ENCODE assay signal across 27 cellular contexts in genomic region chr5:144318011-144318410, GRCh38.
"Had no signal": no experiment of that assay in that cellular context is flagged by ENCODE, and none has a peak within 500 bp of the region (broad histone marks: within the 10 kb centered on the region; RNA-seq: fewer than 3 reads in every experiment).

No MANE protein-coding gene starts in this region.

- H3K27ac ChIP-seq: SJCRH30, VCaP had no signal

- DNase-seq: activated CD4-positive, alpha-beta T cell treated with anti-CD3 and anti-CD28 coated beads for 36 hours; activated CD4-positive, alpha-beta T cell treated with anti-CD3 and anti-CD28 coated beads, Interleukin-2, amount 50 U/mL, for 1 hour; activated CD8-positive, alpha-beta memory T cell treated with anti-CD3 and anti-CD28 coated beads, Interleukin-2, amount 50 U/mL, for 48 hours; activated CD8-positive, alpha-beta T cell treated with anti-CD3 and anti-CD28 coated beads for 36 hours; activated naive CD4-positive, alpha-beta T cell treated with anti-CD3 and anti-CD28 coated beads for 36 hours; activated T-cell treated with anti-CD3 and anti-CD28 coated beads, Interleukin-2, amount 50 U/mL, for 1 hour; cerebellar nuclear complex; MG63; MV-4-11; NCI-H1092 treated with DMSO at 0.1 percent for 48 hours; NCI-H1417 treated with DMSO at 0.1 percent for 48 hours; NCI-H1694; NCI-H2029; NCI-H2107; NCI-H2171 treated with DMSO at 0.1 percent for 48 hours; NCI-H226; NCI-H526; NCI-H774; OCI-M1; RPMI8226; SJCRH30; SK-N-SH; T-helper 1 cell had no signal

- H3K9me3 Mint-ChIP-seq: activated CD8-positive, alpha-beta T cell treated with anti-CD3 and anti-CD28 coated beads for 36 hours; activated naive CD4-positive, alpha-beta T cell treated with anti-CD3 and anti-CD28 coated beads for 36 hours had no signal

- ATAC-seq: activated CD4-positive, alpha-beta T cell treated with anti-CD3 and anti-CD28 coated beads for 36 hours; activated CD8-positive, alpha-beta T cell treated with anti-CD3 and anti-CD28 coated beads for 36 hours; Panc1; Right ventricle myocardium inferior had no signal

- H3K4me3 ChIP-seq: MG63, SJCRH30 had no signal

- H3K36me3 Mint-ChIP-seq: activated naive CD8-positive, alpha-beta T cell had no signal

- H3K4me1 Mint-ChIP-seq: activated CD4-positive, alpha-beta T cell treated with anti-CD3 and anti-CD28 coated beads for 36 hours had no signal

- H3K27me3 ChIP-seq: SJCRH30 had no signal

- H3K9me2 ChIP-seq: SK-N-SH had no signal

- H3K36me3 ChIP-seq: MG63, SJCRH30 had no signal

- H3K9ac ChIP-seq: SK-N-SH had no signal

- H3K4me3 Mint-ChIP-seq: activated CD4-positive, alpha-beta T cell treated with anti-CD3 and anti-CD28 coated beads for 36 hours; activated CD8-positive, alpha-beta T cell treated with anti-CD3 and anti-CD28 coated beads for 36 hours; activated naive CD4-positive, alpha-beta T cell treated with anti-CD3 and anti-CD28 coated beads for 36 hours; activated naive CD8-positive, alpha-beta T cell had no signal

- H3K27ac Mint-ChIP-seq: activated CD4-positive, alpha-beta T cell treated with anti-CD3 and anti-CD28 coated beads for 36 hours; activated CD8-positive, alpha-beta T cell treated with anti-CD3 and anti-CD28 coated beads for 36 hours; activated naive CD4-positive, alpha-beta T cell treated with anti-CD3 and anti-CD28 coated beads for 36 hours; activated naive CD8-positive, alpha-beta T cell had no signal

- H3K9me3 ChIP-seq: MG63, SJCRH30, SK-N-SH had no signal

- H3K4me1 ChIP-seq: SJCRH30 had no signal

- H3K4me2 ChIP-seq: SK-N-SH had no signal
